Comparison of ENCODE assay signal across 8 cellular contexts in the genomic region with DNA sequence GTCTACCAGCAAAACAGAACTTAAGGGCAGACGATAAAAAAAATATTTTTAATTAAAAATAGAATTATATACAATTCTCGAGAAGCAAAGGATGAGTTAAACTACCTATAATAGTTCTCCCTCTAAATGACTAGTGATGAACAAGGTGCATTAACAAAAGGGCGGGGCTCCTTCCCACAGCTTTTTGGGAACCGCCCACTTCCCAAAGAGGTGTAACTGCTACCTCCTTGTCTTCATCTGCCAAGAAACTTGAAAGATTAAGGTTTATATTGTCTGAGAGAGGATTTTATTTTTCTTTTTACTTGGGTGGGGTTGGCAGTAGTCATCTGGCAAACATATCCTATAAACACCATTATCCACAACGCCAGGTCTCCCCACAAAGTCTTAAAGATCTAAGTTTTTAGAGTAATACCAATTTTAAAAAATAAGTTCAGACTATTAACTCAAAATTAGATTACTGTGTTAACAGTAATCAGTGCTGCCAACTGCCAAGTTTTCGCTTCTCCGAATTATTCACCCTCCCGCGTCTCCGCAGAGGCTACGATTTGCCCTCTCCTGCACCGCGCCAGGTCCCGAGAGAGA. TPM values are rescaled to one million over a fixed set of nuclear protein-coding genes. Genes with fewer than 3 reads are reported as not detected.
DNase-seq lines count a peak whose midpoint lies in the region; ATAC-seq, FAIRE-seq and TF ChIP-seq lines count a peak whose summit lies in the region.

No MANE protein-coding gene starts in this region.

- peak; percentile 27 for DNase-seq in A172 (ENCODE audit: low spot score)
- peak; percentile 69 for DNase-seq in GM23248
- peak; percentile 22 for DNase-seq in T-helper 22 cell (ENCODE audit: low read depth)
- DNase-seq in endothelial cell of umbilical vein (ENCODE audit: low read depth, low spot score) = peak; percentile 65
- no peak for DNase-seq in natural killer cell treated with Interleukin-12 subunit alpha and Interleukin-12 subunit beta and Interleukin-15 and Interleukin-18, amount 100 ng/mL, for 72 hours (ENCODE audit: low spot score)
- no peak for DNase-seq in SKM-1 treated with dmso at 0.1 percent for 144 hours (lab: John Stamatoyannopoulos, UW; ENCODE audit: unreplicated experiment)
- DNase-seq in AML-193 (lab: John Stamatoyannopoulos, UW) = no peak

- TF ChIP-seq POLR2A in endothelial cell of umbilical vein (IDR thresholded peaks at IDR 0.05; ENCODE audit: low read depth, low read length) = no peak

- FAIRE-seq in endothelial cell of umbilical vein (lab: Jason Lieb, UNC) = no peak

- H3K9ac ChIP-seq in GM23248 = peak overlapping the region; percentile 86
- peak overlapping the region; percentile 62 for H3K9ac ChIP-seq in endothelial cell of umbilical vein (replicated peaks; ENCODE audit: extremely low read depth, insufficient read depth, low read length)

- no peaks in the 10 kb centered on the region for H3K9me3 Mint-ChIP-seq in natural killer cell treated with Interleukin-12 subunit alpha and Interleukin-12 subunit beta and Interleukin-15 and Interleukin-18, amount 100 ng/mL, for 72 hours

- H3K27me3 ChIP-seq in GM23248 (replicated peaks; ENCODE audit: insufficient read depth) (no peaks in the 10 kb centered on the region), endothelial cell of umbilical vein (ENCODE audit: control insufficient read depth in 2 of 2, insufficient read depth in 2 of 2, low read length in 2 of 2) (no peaks in the 10 kb centered on the region)

- H3K9me2 ChIP-seq in GM23248 (ENCODE audit: insufficient read depth) = no peaks in the 10 kb centered on the region

- H3K27me3 Mint-ChIP-seq in natural killer cell treated with Interleukin-12 subunit alpha and Interleukin-12 subunit beta and Interleukin-15 and Interleukin-18, amount 100 ng/mL, for 72 hours = no peaks in the 10 kb centered on the region

- peak overlapping the region; percentile 68 for H3K27ac ChIP-seq in GM23248
- peak overlapping the region; percentile 18 for H3K27ac ChIP-seq in endothelial cell of umbilical vein (ENCODE audit: insufficient read depth, low read depth, low read length)

- H3K9me3 ChIP-seq in GM23248 (ENCODE audit: low read depth) (no peaks in the 10 kb centered on the region), endothelial cell of umbilical vein (replicated peaks; ENCODE audit: control insufficient read depth, insufficient read depth, low read length) (no peaks in the 10 kb centered on the region)

- H3K79me2 ChIP-seq in GM23248 (ENCODE audit: insufficient read depth) (peaks cover 48% of the 10 kb centered on the region), endothelial cell of umbilical vein (ENCODE audit: control insufficient read depth, insufficient read depth, low read length) (peaks cover 23% of the 10 kb centered on the region)

- peak overlapping the region; percentile 100 for H3K4me3 Mint-ChIP-seq in natural killer cell treated with Interleukin-12 subunit alpha and Interleukin-12 subunit beta and Interleukin-15 and Interleukin-18, amount 100 ng/mL, for 72 hours

- 1 to 2% methylated on average over 14 of the region's 14 CpGs for WGBS in GM23248 (ENCODE audit: low coverage in 1 of 2, low lambda C conversion rate in 2 of 2, missing lambda C conversion rate in 2 of 2), 2 experiments

- in situ Hi-C loops in GM23248 (cut with MboI) = no loop called here

- H3K4me1 Mint-ChIP-seq in natural killer cell treated with Interleukin-12 subunit alpha and Interleukin-12 subunit beta and Interleukin-15 and Interleukin-18, amount 100 ng/mL, for 72 hours (ENCODE audit: low read depth in 2 of 2) = peaks cover 18 to 26% of the 10 kb centered on the region in 2 donors

- H3K4me3 ChIP-seq in GM23248 (peak overlapping the region; percentile 87), endothelial cell of umbilical vein (replicated peaks in 1 of 3; ENCODE audit: insufficient read depth in 1 of 3, low read depth in 1 of 3, low read length in 3 of 3) (peak overlapping the region; percentile 54 to 91 (median 74))

- H3K4me1 ChIP-seq in GM23248 (ENCODE audit: insufficient read depth) (peaks cover 15% of the 10 kb centered on the region; the same call in 1 of the 2 replicates), endothelial cell of umbilical vein (ENCODE audit: control insufficient read depth, extremely low read depth, insufficient read depth, low read length) (peaks cover 8% of the 10 kb centered on the region)

- no peaks in the 10 kb centered on the region for H3K9me1 ChIP-seq in endothelial cell of umbilical vein (replicated peaks; ENCODE audit: control insufficient read depth, extremely low read depth, insufficient read depth, low read length)

- dilution Hi-C loops in endothelial cell of umbilical vein (cut with MboI; ENCODE audit: extremely low pct_ligation_motif_present, low sequenced_read_pairs) = no loop called here

- H3K36me3 Mint-ChIP-seq in natural killer cell treated with Interleukin-12 subunit alpha and Interleukin-12 subunit beta and Interleukin-15 and Interleukin-18, amount 100 ng/mL, for 72 hours = no peaks in the 10 kb centered on the region

- peak overlapping the region; percentile 82 for H3K4me2 ChIP-seq in GM23248 (ENCODE audit: unreplicated experiment)
- peak overlapping the region; percentile 91 for H3K4me2 ChIP-seq in endothelial cell of umbilical vein (ENCODE audit: insufficient read depth, low read length)

- no peak for ATAC-seq in natural killer cell treated with Interleukin-12 subunit alpha and Interleukin-12 subunit beta and Interleukin-15 and Interleukin-18, amount 100 ng/mL, for 72 hours
- ATAC-seq in GM21717 (IDR thresholded peaks at IDR 0.05; ENCODE audit: unreplicated experiment) = no peak

- intact Hi-C loops in endothelial cell of umbilical vein (cut with micrococcal nuclease) = loop anchor here (5.0 to 10.0 kb wide), 2 partner anchors 276 to 513 kb away; partner anchors contain the start of genes INSM2 and PSMA6

- peaks cover 21% of the 10 kb centered on the region; the same call in 1 of the 2 replicates for H3F3A ChIP-seq in GM23248 (ENCODE audit: insufficient read depth)

- H4K20me1 ChIP-seq in GM23248 (ENCODE audit: insufficient read depth) = no peaks in the 10 kb centered on the region
- H4K20me1 ChIP-seq in endothelial cell of umbilical vein (replicated peaks; ENCODE audit: control insufficient read depth, extremely low read depth, insufficient read depth, low read length) = no peaks in the 10 kb centered on the region

- BruUV-seq in endothelial cell of umbilical vein (replicated peaks; lab: Mats Ljungman, UMichigan) = no TSS peak

- H2AFZ ChIP-seq in GM23248 (peak overlapping the region; percentile 91), endothelial cell of umbilical vein (ENCODE audit: low read depth, low read length) (peak overlapping the region; percentile 84)

- TF ChIP-seq CTCF in endothelial cell of umbilical vein (IDR thresholded peaks at IDR 0.05; ENCODE audit: extremely low read depth in 1 of 2, insufficient read depth in 1 of 2, low read depth in 1 of 2, low read length in 2 of 2) = no peak

- CTCF ChIA-PET in endothelial cell of umbilical vein (lab: Charles Lee) = interaction anchor here (2.9 kb wide), 1 partner anchor 10 kb away, joined by 16 read pairs; no protein-coding TSS in a partner anchor

- POLR2A ChIA-PET in endothelial cell of umbilical vein (lab: Charles Lee) = no interaction called here

- H3K27ac Mint-ChIP-seq in natural killer cell treated with Interleukin-12 subunit alpha and Interleukin-12 subunit beta and Interleukin-15 and Interleukin-18, amount 100 ng/mL, for 72 hours = peak overlapping the region; percentile 92

- no peaks in the 10 kb centered on the region for H3K36me3 ChIP-seq in GM23248 (ENCODE audit: low read depth)
- no peaks in the 10 kb centered on the region for H3K36me3 ChIP-seq in endothelial cell of umbilical vein (ENCODE audit: control insufficient read depth in 2 of 2, extremely low read depth in 1 of 2, insufficient read depth in 2 of 2, low read length in 2 of 2)

TF ChIP-seq in endothelial cell of umbilical vein, 7 proteins besides CTCF, POLR2A, EP300 and RAD21 (continues in another document):
- TF ChIP-seq JUN (IDR thresholded peaks at IDR 0.05; ENCODE audit: borderline replicate concordance, insufficient read depth, insufficient read length, low read depth) (no peak), GATA2 (IDR thresholded peaks at IDR 0.05; ENCODE audit: insufficient read depth, insufficient read length, low read depth, low read length) (no peak), FOS (IDR thresholded peaks at IDR 0.05; ENCODE audit: borderline replicate concordance, insufficient read depth, low read length) (no peak), MYC (IDR thresholded peaks at IDR 0.05; ENCODE audit: low read depth, low read length) (no peak)

RNA-seq across cellular contexts. Expression of gene RALGAPA1, which starts 0.9 kb away (rescaled TPM):
- 15.8 and 15.9 TPM in 2 replicates for total RNA-seq in A172 (2014; rRNA removed; shearing (Covaris generic))
- 15.3 and 22.2 TPM in 2 replicates for total RNA-seq in GM23248 (2014; rRNA removed; shearing (Covaris generic))
- 7.5 and 9.5 TPM in 2 replicates for polyA plus RNA-seq in GM23248 (2016; fragmentation: Nextera tagmentation; extraction: Ambion mirVana)
- total RNA-seq in endothelial cell of umbilical vein = 25.1 and 30.9 TPM in 2 replicates
- 6.0 and 6.1 TPM in 2 replicates for polyA plus RNA-seq in endothelial cell of umbilical vein
- polyA plus RNA-seq in endothelial cell of umbilical vein (2011; cell fraction: cytosol; rRNA removed) = 4.3 and 4.8 TPM in 2 replicates
- polyA plus RNA-seq in endothelial cell of umbilical vein (2011; cell fraction: nucleus; rRNA removed) = 38.6 and 40.9 TPM in 2 replicates
- 7.1 and 9.5 TPM in 2 replicates for polyA plus RNA-seq in endothelial cell of umbilical vein (2012)
- polyA minus RNA-seq in endothelial cell of umbilical vein = 31.6 and 32.9 TPM in 2 replicates
- 13.3 TPM for polyA minus RNA-seq in endothelial cell of umbilical vein (2011; cell fraction: cytosol; rRNA and poly(A)+ RNA removed)
- polyA minus RNA-seq in endothelial cell of umbilical vein (2011; cell fraction: nucleus; rRNA and poly(A)+ RNA removed) = 95.1 and 132 TPM in 2 replicates
- total RNA-seq in natural killer cell treated with Interleukin-12 subunit alpha and Interleukin-12 subunit beta and Interleukin-15 and Interleukin-18, amount 100 ng/mL, for 72 hours = 10 to 100 TPM; 38.9 to 60.2 TPM

RNA-seq across cellular contexts. Expression of gene BRMS1L, which starts 18.0 kb away (rescaled TPM):
- total RNA-seq in A172 (2014; rRNA removed; shearing (Covaris generic)) = 4.1 and 5.1 TPM in 2 replicates
- total RNA-seq in GM23248 (2014; rRNA removed; shearing (Covaris generic)) = 5.6 and 6.6 TPM in 2 replicates
- 9.5 and 9.9 TPM in 2 replicates for polyA plus RNA-seq in GM23248 (2016; fragmentation: Nextera tagmentation; extraction: Ambion mirVana)
- total RNA-seq in endothelial cell of umbilical vein = 7.7 and 11.2 TPM in 2 replicates
- polyA plus RNA-seq in endothelial cell of umbilical vein = 2.5 and 4.0 TPM in 2 replicates
- 4.3 and 4.8 TPM in 2 replicates for polyA plus RNA-seq in endothelial cell of umbilical vein (2011; cell fraction: cytosol; rRNA removed)
- polyA plus RNA-seq in endothelial cell of umbilical vein (2011; cell fraction: nucleus; rRNA removed) = 8.5 and 11.8 TPM in 2 replicates
- polyA plus RNA-seq in endothelial cell of umbilical vein (2012) = 6.4 and 10.2 TPM in 2 replicates
- polyA minus RNA-seq in endothelial cell of umbilical vein = 2.6 and 6.2 TPM in 2 replicates
- 2.8 TPM for polyA minus RNA-seq in endothelial cell of umbilical vein (2011; cell fraction: cytosol; rRNA and poly(A)+ RNA removed)
- 6.7 and 9.5 TPM in 2 replicates for polyA minus RNA-seq in endothelial cell of umbilical vein (2011; cell fraction: nucleus; rRNA and poly(A)+ RNA removed)
- 1 to 10 TPM; 4.8 to 6.8 TPM for total RNA-seq in natural killer cell treated with Interleukin-12 subunit alpha and Interleukin-12 subunit beta and Interleukin-15 and Interleukin-18, amount 100 ng/mL, for 72 hours

Comparison
In these comparisons a context has a peak if more than half of its experiments do, and no peak if none do; other contexts are left out.
1. DNase-seq: peak in A172 (single experiment), GM23248 (single experiment), T-helper 22 cell (single experiment) and endothelial cell of umbilical vein (single experiment); none in natural killer cell treated with Interleukin-12 subunit alpha and Interleukin-12 subunit beta and Interleukin-15 and Interleukin-18, amount 100 ng/mL, for 72 hours (single experiment), SKM-1 treated with dmso at 0.1 percent for 144 hours (single experiment) and AML-193 (0 of 2).